In the genomic region with DNA sequence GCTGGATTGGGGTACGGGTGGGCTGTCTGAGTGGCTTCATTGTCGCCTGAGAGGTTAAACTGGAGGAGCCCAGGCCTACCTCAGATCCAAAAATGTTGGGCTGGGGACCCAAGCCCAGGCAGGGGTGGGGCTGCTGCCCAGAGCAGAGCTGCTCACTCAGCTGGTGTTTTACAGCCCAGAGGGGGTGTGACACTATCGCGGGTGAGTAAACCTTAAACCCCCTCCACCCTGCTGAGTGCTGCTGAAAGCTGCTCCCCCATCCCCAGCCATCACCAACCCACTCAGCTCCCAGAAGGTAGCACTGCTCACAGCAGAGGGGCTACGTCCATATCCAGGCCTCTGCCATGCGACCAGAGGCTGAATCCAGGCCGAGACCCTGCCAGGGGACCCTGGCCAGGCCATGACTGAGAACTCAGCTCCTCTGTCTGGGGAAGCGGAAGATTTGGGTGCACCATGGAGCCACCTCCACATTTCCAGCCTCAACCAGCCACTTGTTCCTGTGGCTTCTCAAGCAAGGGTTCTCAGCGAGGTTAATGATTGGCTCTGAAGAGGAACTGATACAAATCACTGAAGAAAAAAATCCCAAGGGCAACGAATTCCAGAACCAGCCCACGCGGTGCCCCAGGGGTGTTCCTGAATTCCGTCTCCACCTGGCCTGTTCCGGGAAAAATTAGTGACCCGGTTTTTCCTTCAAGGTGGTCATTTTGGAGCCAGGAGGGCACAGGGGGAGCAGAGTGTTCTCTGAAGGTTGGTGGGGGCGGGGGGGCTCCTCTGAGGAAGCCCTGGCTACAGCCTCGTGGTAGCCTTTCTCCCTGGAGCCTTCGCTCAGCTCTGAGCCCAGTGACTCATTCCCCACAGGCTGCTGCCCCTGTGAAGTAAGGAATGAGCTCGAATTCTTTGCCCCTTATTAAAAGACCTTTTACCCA, we compare ENCODE assay signal across 8 cellular contexts. TPM values are rescaled to one million over a fixed set of nuclear protein-coding genes. Genes with fewer than 3 reads are reported as not detected.
DNase-seq lines count a peak whose midpoint lies in the region; ATAC-seq and TF ChIP-seq lines count a peak whose summit lies in the region.

No MANE protein-coding gene starts in this region.

- peaks cover 2% of the 10 kb centered on the region for H3K79me2 ChIP-seq in trophoblast cell (ENCODE audit: control insufficient read depth, insufficient read depth, low read length, poor library complexity)

- peak overlapping the region; percentile 9 for H3K4ac ChIP-seq in trophoblast cell (ENCODE audit: low read depth, low read length)

- H3K9me3 ChIP-seq in NT2/D1 (ENCODE audit: insufficient read depth, low read length): no peaks in the 10 kb centered on the region
- no peaks in the 10 kb centered on the region for H3K9me3 ChIP-seq in trophoblast cell (ENCODE audit: insufficient read depth, low read depth, low read length)

- no CpG with 5 or more reads among the region's 19 CpGs for WGBS in trophoblast cell (ENCODE audit: extremely low coverage, insufficient coverage, insufficient read length)

- H2AK5ac ChIP-seq in trophoblast cell (ENCODE audit: low read length): peak overlapping the region; percentile 89

- peak overlapping the region; percentile 46 for H3K14ac ChIP-seq in trophoblast cell (ENCODE audit: low read length)

- ATAC-seq in GM18870 (IDR thresholded peaks at IDR 0.05; ENCODE audit: unreplicated experiment): peak; percentile 56

- H3K9ac ChIP-seq in NT2/D1 (ENCODE audit: insufficient read length, low read depth) (peak overlapping the region; percentile 57), trophoblast cell (ENCODE audit: low read length) (no peak overlapping the region)

- H4K12ac ChIP-seq in trophoblast cell (ENCODE audit: low read depth, low read length): no peak overlapping the region

- no peak for TF ChIP-seq CTCF in epithelial cell of proximal tubule (conservative IDR thresholded peaks at IDR 0.05; ENCODE audit: low read depth, low read length)

- H4K8ac ChIP-seq in trophoblast cell (ENCODE audit: low read depth, low read length): peak overlapping the region; percentile 47

- in situ Hi-C loops in KBM-7 (cut with MboI; ENCODE audit: low pct_unique_long_range_greater_than_20kb, low sequenced_read_pairs): no loop called here

- H3K4me1 ChIP-seq in NT2/D1 (ENCODE audit: insufficient read depth, insufficient read length) (peaks cover 37% of the 10 kb centered on the region), trophoblast cell (ENCODE audit: control insufficient read depth in 1 of 2, insufficient read depth in 2 of 2, low read length in 2 of 2) (peaks cover 23 to 35% of the 10 kb centered on the region in 2 experiments)

- H3K18ac ChIP-seq in trophoblast cell (ENCODE audit: low read length): peak overlapping the region; percentile 52

- peak overlapping the region; percentile 52 for H2BK12ac ChIP-seq in trophoblast cell (ENCODE audit: low read length)

- no peak overlapping the region for H3K4me3 ChIP-seq in NT2/D1 (ENCODE audit: insufficient read length, low read depth)
- peak overlapping the region; percentile 32 for H3K4me3 ChIP-seq in epithelial cell of proximal tubule (ENCODE audit: low read depth, low read length)
- no peak overlapping the region for H3K4me3 ChIP-seq in trophoblast cell (ENCODE audit: low read depth, low read length)

- H2AFZ ChIP-seq in trophoblast cell (ENCODE audit: insufficient read depth, low read length, poor library complexity): peak overlapping the region; percentile 28

- DNase-seq in A172 (ENCODE audit: low spot score): peak; percentile 82
- DNase-seq in NT2/D1 (ENCODE audit: low read depth, low spot score): no peak
- DNase-seq in epithelial cell of proximal tubule (ENCODE audit: low read depth): peak; percentile 88
- DNase-seq in trophoblast cell: peak; percentile 77 to 90
- DNase-seq in NCI-H187 treated with DMSO at 0.1 percent for 48 hours (lab: John Stamatoyannopoulos, UW): no peak
- no peak for DNase-seq in inferior parietal cortex (ENCODE audit: extremely low spot score)
- DNase-seq in KBM-7: no peak

- H3K4me2 ChIP-seq in trophoblast cell (ENCODE audit: low read length): peak overlapping the region; percentile 28

- no peak overlapping the region for H3K23ac ChIP-seq in trophoblast cell (ENCODE audit: low read length)

- H3K36me3 ChIP-seq in NT2/D1 (ENCODE audit: insufficient read depth, insufficient read length, low read length): no peaks in the 10 kb centered on the region
- no peaks in the 10 kb centered on the region for H3K36me3 ChIP-seq in trophoblast cell (ENCODE audit: control insufficient read depth in 1 of 2, insufficient read depth in 2 of 2, low read length in 2 of 2)

- H3K79me1 ChIP-seq in trophoblast cell (ENCODE audit: low read length): peaks cover 19% of the 10 kb centered on the region

- H2BK5ac ChIP-seq in trophoblast cell (ENCODE audit: low read depth, low read length, poor library complexity): peak overlapping the region; percentile 32

- H3K27me3 ChIP-seq in NT2/D1 (ENCODE audit: insufficient read depth, insufficient read length): no peaks in the 10 kb centered on the region
- no peaks in the 10 kb centered on the region for H3K27me3 ChIP-seq in trophoblast cell (ENCODE audit: insufficient read depth, low read length)

- H4K91ac ChIP-seq in trophoblast cell (ENCODE audit: low read depth, low read length): peak overlapping the region; percentile 89

- H2BK120ac ChIP-seq in trophoblast cell (ENCODE audit: insufficient read depth, low read length, poor library complexity): peak overlapping the region; percentile 67

- H3K27ac ChIP-seq in trophoblast cell (ENCODE audit: low read depth, low read length): peak overlapping the region; percentile 37

RNA-seq across cellular contexts. Expression of a gene that starts 9.4 kb away (rescaled TPM):
- total RNA-seq in A172 (2014; rRNA removed; shearing (Covaris generic)): 0.10 TPM in 1 of 2 replicates, not detected in the other
- 15.1 and 15.9 TPM in 2 replicates for total RNA-seq in epithelial cell of proximal tubule
- polyA plus RNA-seq in trophoblast cell (2013): 18.8 and 19.2 TPM in 2 replicates

RNA-seq across cellular contexts. Expression of a gene that starts 31.3 kb away (rescaled TPM):
- 25.6 and 25.7 TPM in 2 replicates for total RNA-seq in A172 (2014; rRNA removed; shearing (Covaris generic))
- total RNA-seq in epithelial cell of proximal tubule: 15.8 and 19.2 TPM in 2 replicates
- polyA plus RNA-seq in trophoblast cell (2013): 17.4 and 18.4 TPM in 2 replicates

RNA-seq across cellular contexts. Expression of a gene that starts 31.4 kb away (rescaled TPM):
- total RNA-seq in A172 (2014; rRNA removed; shearing (Covaris generic)): 3.2 and 6.0 TPM in 2 replicates
- total RNA-seq in epithelial cell of proximal tubule: 8.5 and 12.3 TPM in 2 replicates
- 8.6 and 8.7 TPM in 2 replicates for polyA plus RNA-seq in trophoblast cell (2013)

RNA-seq across cellular contexts. Expression of a gene that starts 31.6 kb away (rescaled TPM):
- 488 and 584 TPM in 2 replicates for total RNA-seq in A172 (2014; rRNA removed; shearing (Covaris generic))
- 232 and 360 TPM in 2 replicates for total RNA-seq in epithelial cell of proximal tubule
- 250 and 260 TPM in 2 replicates for polyA plus RNA-seq in trophoblast cell (2013)

RNA-seq across cellular contexts. Expression of a gene that starts 53.2 kb away (rescaled TPM):
- 73.6 and 83.9 TPM in 2 replicates for total RNA-seq in A172 (2014; rRNA removed; shearing (Covaris generic))
- total RNA-seq in epithelial cell of proximal tubule: 139 and 140 TPM in 2 replicates
- polyA plus RNA-seq in trophoblast cell (2013): 45.3 and 47.2 TPM in 2 replicates

Comparison
In these comparisons a context has a peak if more than half of its experiments do, and no peak if none do; other contexts are left out.
1. DNase-seq: peak in A172 (single experiment), epithelial cell of proximal tubule (single experiment) and trophoblast cell (2 of 2); none in NT2/D1 (single experiment), NCI-H187 treated with DMSO at 0.1 percent for 48 hours (single experiment), inferior parietal cortex (single experiment) and KBM-7 (single experiment).
2. RNA of a gene that starts 9.4 kb away (total RNA-seq): 15.1 to 15.9 TPM in epithelial cell of proximal tubule; 0.10 TPM in A172; every median in the first group is over 10 times any median in the second.